17 cellular contexts compared by ENCODE assay signal in the genomic region with DNA sequence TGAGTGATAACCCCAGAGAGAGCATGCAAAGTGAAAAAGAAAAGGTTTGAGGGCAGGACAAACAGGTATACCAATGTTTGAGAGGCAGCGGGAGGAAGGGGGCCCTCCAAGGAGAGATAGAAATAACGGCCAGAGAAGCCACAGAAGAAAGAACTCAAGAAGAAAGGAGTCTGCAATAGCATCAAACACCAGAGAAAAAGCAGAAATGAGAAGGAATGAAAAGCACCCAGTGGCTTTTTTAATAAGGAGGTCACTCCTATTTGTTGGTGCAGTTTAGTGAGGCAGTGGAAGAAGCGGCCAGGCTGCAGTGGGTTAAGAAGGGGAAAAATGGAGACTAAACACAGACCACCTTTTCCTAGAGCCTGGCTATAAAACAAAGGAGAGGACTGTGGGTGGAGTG.
DNase-seq lines count a peak whose midpoint lies in the region; ATAC-seq and TF ChIP-seq lines count a peak whose summit lies in the region.
"Had no signal": no experiment of that assay in that cellular context is flagged by ENCODE, and none has a peak within 500 bp of the region (broad histone marks: within the 10 kb centered on the region; RNA-seq: fewer than 3 reads in every experiment).

No MANE protein-coding gene starts in this region.

- H3K4me1 Mint-ChIP-seq in activated naive CD4-positive, alpha-beta T cell treated with anti-CD3 and anti-CD28 coated beads, Interleukin-2, amount 50 U/mL, for 24 hours, result peaks cover 14% of the 10 kb centered on the region
- H3K4me1 Mint-ChIP-seq in nephron, result peaks cover 70% of the 10 kb centered on the region

- H4K20me1 ChIP-seq in osteoblast (ENCODE audit: insufficient read depth, low read length), result no peaks in the 10 kb centered on the region

- peaks cover 2% of the 10 kb centered on the region for H3K4me1 ChIP-seq in osteoblast (ENCODE audit: insufficient read depth, low read length)
- peaks cover 3 to 42% of the 10 kb centered on the region in 2 donors for H3K4me1 ChIP-seq in left lung

- no peaks in the 10 kb centered on the region for H3K27me3 Mint-ChIP-seq in activated naive CD4-positive, alpha-beta T cell treated with anti-CD3 and anti-CD28 coated beads, Interleukin-2, amount 50 U/mL, for 24 hours
- no peaks in the 10 kb centered on the region for H3K27me3 Mint-ChIP-seq in nephron (ENCODE audit: low read depth)

- no peak overlapping the region for H3K27ac ChIP-seq in osteoblast (ENCODE audit: low read depth, low read length)
- H3K27ac ChIP-seq in left lung, result no peak overlapping the region

- no peak for ATAC-seq in HG03045 (IDR thresholded peaks at IDR 0.05; ENCODE audit: unreplicated experiment)
- no peak for ATAC-seq in left lung
- ATAC-seq: GM23338, PC-3 had no signal

- H3K36me3 ChIP-seq in osteoblast (ENCODE audit: insufficient read depth, low read length) (no peaks in the 10 kb centered on the region), left lung (peaks cover 0 to 4% of the 10 kb centered on the region in 2 donors)

- H3K4me2 ChIP-seq in osteoblast (ENCODE audit: insufficient read depth, low read length), result no peak overlapping the region
- H3K4me2 ChIP-seq: GM23338, SK-N-SH had no signal

- H3K9me3 Mint-ChIP-seq in activated naive CD4-positive, alpha-beta T cell treated with anti-CD3 and anti-CD28 coated beads, Interleukin-2, amount 50 U/mL, for 24 hours, result no peaks in the 10 kb centered on the region
- no peaks in the 10 kb centered on the region for H3K9me3 Mint-ChIP-seq in nephron
- H3K9me3 Mint-ChIP-seq: GM23338 had no signal

- DNase-seq in activated naive CD4-positive, alpha-beta T cell (lab: John Stamatoyannopoulos, UW), result no peak
- DNase-seq in SIG-M5 (lab: John Stamatoyannopoulos, UW), result peak; percentile 6
- DNase-seq in NCI-H1417 treated with DMSO at 0.1 percent for 48 hours (lab: John Stamatoyannopoulos, UW), result no peak
- no peak for DNase-seq in osteoblast (ENCODE audit: insufficient read length, low spot score, missing footprints)
- no peak for DNase-seq in left lung
- DNase-seq: DMS79 treated with DMSO at 0.1 percent for 48 hours, KBM-7, MG63, NCI-H1417, NCI-H2029, NCI-H510A, PC-3, SK-N-SH had no signal

- no peak overlapping the region for H3K4me3 Mint-ChIP-seq in activated naive CD4-positive, alpha-beta T cell treated with anti-CD3 and anti-CD28 coated beads, Interleukin-2, amount 50 U/mL, for 24 hours
- no peak overlapping the region for H3K4me3 Mint-ChIP-seq in nephron
- H3K4me3 Mint-ChIP-seq: GM23338 had no signal

- peak overlapping the region; percentile 2 for H3K27ac Mint-ChIP-seq in activated naive CD4-positive, alpha-beta T cell treated with anti-CD3 and anti-CD28 coated beads, Interleukin-2, amount 50 U/mL, for 24 hours
- H3K27ac Mint-ChIP-seq in nephron, result peak overlapping the region; percentile 80 to 94 (median 83)
- H3K27ac Mint-ChIP-seq: GM23338 had no signal

- intact Hi-C loops in left lung (cut with DNase I), result no loop called here

- no peaks in the 10 kb centered on the region for H3K79me2 ChIP-seq in osteoblast (ENCODE audit: insufficient read depth, low read length)

- peaks cover 23% of the 10 kb centered on the region for H3K36me3 Mint-ChIP-seq in activated naive CD4-positive, alpha-beta T cell treated with anti-CD3 and anti-CD28 coated beads, Interleukin-2, amount 50 U/mL, for 24 hours
- no peaks in the 10 kb centered on the region for H3K36me3 Mint-ChIP-seq in nephron (ENCODE audit: low read depth)

- TF ChIP-seq CTCF in nephron (IDR thresholded peaks at IDR 0.05; ENCODE audit: unreplicated experiment in 3 of 3) (no peak), osteoblast (IDR thresholded peaks at IDR 0.05; ENCODE audit: extremely low read depth, low read depth, low read length) (no peak), left lung (IDR thresholded peaks at IDR 0.05) (no peak)

- H3K9me3 ChIP-seq in osteoblast (ENCODE audit: low read depth, low read length) (no peaks in the 10 kb centered on the region), left lung (no peaks in the 10 kb centered on the region)
- H3K9me3 ChIP-seq: MG63, SK-N-SH had no signal

- H3K4me3 ChIP-seq in osteoblast (ENCODE audit: insufficient read depth, low read length), result no peak overlapping the region
- no peak overlapping the region for H3K4me3 ChIP-seq in left lung
- H3K4me3 ChIP-seq: GM23338, MG63 had no signal

- H3K27me3 ChIP-seq in osteoblast (ENCODE audit: insufficient read depth, low read length), result no peaks in the 10 kb centered on the region
- no peaks in the 10 kb centered on the region for H3K27me3 ChIP-seq in left lung
- H3K27me3 ChIP-seq: MG63 had no signal

- no peak overlapping the region for H2AFZ ChIP-seq in osteoblast (ENCODE audit: low read length)
- H2AFZ ChIP-seq: GM23338 had no signal
